Comparison of ENCODE assay signal across 14 cellular contexts in the genomic region with DNA sequence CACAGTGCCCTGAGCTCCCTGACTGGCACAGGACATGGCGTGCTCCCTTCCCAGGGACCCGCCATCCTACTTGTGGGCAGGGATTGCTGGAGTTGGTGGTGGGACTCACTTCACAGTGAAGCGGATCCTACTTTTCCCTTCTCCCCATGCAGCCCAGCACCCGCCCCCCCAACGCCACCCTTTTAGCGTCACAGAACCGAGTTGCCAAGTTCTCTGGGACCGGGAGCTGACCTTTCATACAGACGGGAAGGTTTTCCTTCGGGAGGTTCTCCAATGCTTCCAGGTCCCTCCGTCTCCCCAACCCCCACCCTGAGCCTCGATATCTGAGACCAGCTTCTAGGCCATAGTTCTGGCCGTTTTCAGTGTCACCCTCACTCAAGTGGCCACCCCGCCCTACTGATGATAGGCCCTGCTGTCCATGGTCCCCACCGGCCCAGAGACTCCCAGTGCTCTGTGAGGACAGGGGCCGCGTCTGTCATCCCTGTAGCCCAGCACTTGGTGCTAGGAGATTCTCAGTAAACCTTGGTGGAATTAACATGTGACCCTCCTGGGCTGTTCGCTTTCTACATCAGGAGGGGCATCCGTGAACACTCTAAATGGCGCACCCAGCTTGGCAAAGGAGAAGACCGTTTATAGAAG. TPM values are rescaled to one million over a fixed set of nuclear protein-coding genes. Genes with fewer than 3 reads are reported as not detected.
DNase-seq lines count a peak whose midpoint lies in the region; ATAC-seq, FAIRE-seq and TF ChIP-seq lines count a peak whose summit lies in the region.
"Had no signal": no experiment of that assay in that cellular context is flagged by ENCODE, and none has a peak within 500 bp of the region (broad histone marks: within the 10 kb centered on the region; RNA-seq: fewer than 3 reads in every experiment).

No MANE protein-coding gene starts in this region.

- H3K4me3 Mint-ChIP-seq in CD4-positive, alpha-beta memory T cell: peak overlapping the region; percentile 20 to 80 (median 58)
- peak overlapping the region; percentile 65 for H3K4me3 Mint-ChIP-seq in WTC11

- intact Hi-C loops in CD4-positive, alpha-beta memory T cell (cut with micrococcal nuclease): loop anchor here (5.0 kb wide), 1 partner anchor 371 kb away; the partner anchor contains the start of gene DNAJC27

- peaks cover 0 to 5% of the 10 kb centered on the region in 2 donors for H3K36me3 Mint-ChIP-seq in CD4-positive, alpha-beta memory T cell
- H3K36me3 Mint-ChIP-seq in WTC11: no peaks in the 10 kb centered on the region

- H3K9me3 ChIP-seq in A549: no peaks in the 10 kb centered on the region
- H3K9me3 ChIP-seq in CD4-positive, alpha-beta memory T cell (ENCODE audit: control insufficient read depth in 1 of 2, low read length in 2 of 2): no peaks in the 10 kb centered on the region
- H3K9me3 ChIP-seq in upper lobe of left lung: no peaks in the 10 kb centered on the region

- 92% methylated on average over 21 of the region's 21 CpGs for WGBS in A549 (ENCODE audit: missing lambda C conversion rate)
- WGBS in upper lobe of left lung, 2 donors: 90 to 93% methylated on average over 21 of the region's 21 CpGs

- CTCF ChIA-PET in A549 (lab: Yijun Ruan, JAX) (interaction anchor here (0.6 to 4.6 kb wide), 19 partner anchors 10 to 321 kb away, joined by 3 to 49 read pairs (median 5); no protein-coding TSS in a partner anchor), WTC11 (lab: Charles Lee) (interaction anchor here (1.0 to 3.1 kb wide), 9 partner anchors 18 to 215 kb away, joined by 3 to 24 read pairs (median 5); no protein-coding TSS in a partner anchor)
- CTCF ChIA-PET in CD4-positive, alpha-beta memory T cell (lab: Charles Lee; ENCODE audit: partially characterized antibody): interaction anchor here (0.7 to 2.1 kb wide), 12 partner anchors 10 to 70 kb away, joined by 3 to 16 read pairs (median 4); no protein-coding TSS in a partner anchor

- TF ChIP-seq POLR2A in A549 (IDR thresholded peaks at IDR 0.05; ENCODE audit: low read length) (no peak), upper lobe of left lung (IDR thresholded peaks at IDR 0.05) (no peak)

- peaks cover 18% of the 10 kb centered on the region for H3K4me1 ChIP-seq in A549
- H3K4me1 ChIP-seq in CD4-positive, alpha-beta memory T cell (ENCODE audit: insufficient read depth, low read length): peaks cover 27% of the 10 kb centered on the region
- H3K4me1 ChIP-seq in upper lobe of left lung: peaks cover 17 to 30% (median 23%) of the 10 kb centered on the region in 4 donors

- DNase-seq in A549 (ENCODE audit: low read depth in 1 of 2, low spot score in 1 of 2): no peak
- no peak for DNase-seq in CD4-positive, alpha-beta memory T cell
- no peak for DNase-seq in WTC11 (ENCODE audit: low spot score)
- DNase-seq in caudate nucleus (lab: John Stamatoyannopoulos, UW): no peak
- no peak for DNase-seq in upper lobe of left lung
- DNase-seq: GM23248; left colon; NK-92 treated with Interleukin-12 subunit alpha and Interleukin-12 subunit beta, amount 100 ng/mL, for 24 hours; SIG-M5 had no signal

- peak overlapping the region in 1 of 7 donors; percentile 76 for H3K27ac Mint-ChIP-seq in CD4-positive, alpha-beta memory T cell
- no peak overlapping the region for H3K27ac Mint-ChIP-seq in WTC11

- H3K27ac ChIP-seq in A549: no peak overlapping the region
- no peak overlapping the region for H3K27ac ChIP-seq in CD4-positive, alpha-beta memory T cell (ENCODE audit: low read depth, low read length)
- H3K27ac ChIP-seq in layer of hippocampus (ENCODE audit: low read depth, low read length): peak overlapping the region; percentile 95
- H3K27ac ChIP-seq in caudate nucleus (ENCODE audit: low read depth, low read length): no peak overlapping the region
- no peak overlapping the region for H3K27ac ChIP-seq in upper lobe of left lung
- H3K27ac ChIP-seq: epithelial cell of prostate, GM23248, HL-60 had no signal

- no peaks in the 10 kb centered on the region for H3K36me3 ChIP-seq in CD4-positive, alpha-beta memory T cell (ENCODE audit: insufficient read depth, low read length)
- no peaks in the 10 kb centered on the region for H3K36me3 ChIP-seq in upper lobe of left lung

- H3K4me2 ChIP-seq in A549: peak overlapping the region; percentile 90; the same call in 2 of the 3 replicates

- H3K27me3 Mint-ChIP-seq in CD4-positive, alpha-beta memory T cell: no peaks in the 10 kb centered on the region
- peaks cover 32% of the 10 kb centered on the region for H3K27me3 Mint-ChIP-seq in WTC11 (ENCODE audit: low read depth)

- TF ChIP-seq EP300 in A549 (IDR thresholded peaks at IDR 0.05): no peak
- TF ChIP-seq EP300 in upper lobe of left lung (IDR thresholded peaks at IDR 0.05): no peak

- H3K4me1 Mint-ChIP-seq in CD4-positive, alpha-beta memory T cell: peaks cover 7 to 29% (median 17%) of the 10 kb centered on the region in 4 donors
- H3K4me1 Mint-ChIP-seq in WTC11: peaks cover 23% of the 10 kb centered on the region

- no peak for TF ChIP-seq RAD21 in A549 (conservative IDR thresholded peaks at IDR 0.05 in 1 of 2, IDR thresholded peaks at IDR 0.05 in 1 of 2)

- no peak for FAIRE-seq in A549 (lab: Jason Lieb, UNC)

- no peaks in the 10 kb centered on the region for H3K9me3 Mint-ChIP-seq in CD4-positive, alpha-beta memory T cell
- no peaks in the 10 kb centered on the region for H3K9me3 Mint-ChIP-seq in WTC11

- POLR2A ChIA-PET in A549 (lab: Yijun Ruan, JAX) (interaction anchor here (0.6 kb wide), 1 partner anchor 27 kb away, joined by 5 read pairs; no protein-coding TSS in a partner anchor), WTC11 (lab: Charles Lee) (interaction anchor here (0.9 kb wide), 1 partner anchor 19 kb away, joined by 3 read pairs; no protein-coding TSS in a partner anchor)
- POLR2A ChIA-PET in CD4-positive, alpha-beta memory T cell (lab: Charles Lee; ENCODE audit: partially characterized antibody): interaction anchor here (0.6 to 2.8 kb wide), 10 partner anchors 9 to 70 kb away, joined by 3 to 19 read pairs (median 4); no protein-coding TSS in a partner anchor

- no peak for TF ChIP-seq CTCF in A549 (IDR thresholded peaks at IDR 0.05)
- no peak for TF ChIP-seq CTCF in WTC11 (IDR thresholded peaks at IDR 0.05)
- TF ChIP-seq CTCF in upper lobe of left lung (IDR thresholded peaks at IDR 0.05): no peak

- no peak for ATAC-seq in A549
- no peak for ATAC-seq in WTC11
- ATAC-seq in HG03354 (IDR thresholded peaks at IDR 0.05; ENCODE audit: poor library complexity, severe bottlenecking, unreplicated experiment): no peak
- ATAC-seq in HG02870 (IDR thresholded peaks at IDR 0.05; ENCODE audit: unreplicated experiment): no peak
- ATAC-seq in upper lobe of left lung (ENCODE audit: low FRiP score in 2 of 2): no peak

- H3K4me3 ChIP-seq in A549 (no peak overlapping the region), upper lobe of left lung (no peak overlapping the region)
- no peak overlapping the region for H3K4me3 ChIP-seq in CD4-positive, alpha-beta memory T cell (ENCODE audit: low read length in 2 of 2)

- no peaks in the 10 kb centered on the region for H3K27me3 ChIP-seq in CD4-positive, alpha-beta memory T cell (ENCODE audit: insufficient read depth, low read length)
- H3K27me3 ChIP-seq in layer of hippocampus (ENCODE audit: control insufficient read depth, insufficient read depth, low read length) (no peaks in the 10 kb centered on the region), upper lobe of left lung (no peaks in the 10 kb centered on the region)

TF ChIP-seq in WTC11, 78 proteins besides CTCF, POLR2A, EP300 and RAD21:
- no peak for TF ChIP-seq ZNF423 (CRISPR knock-in tag; IDR thresholded peaks at IDR 0.05)
- TF ChIP-seq IRF1 (CRISPR knock-in tag; IDR thresholded peaks at IDR 0.05): no peak
- TF ChIP-seq JUN (CRISPR knock-in tag; IDR thresholded peaks at IDR 0.05): no peak
- no peak for TF ChIP-seq NFYB (CRISPR knock-in tag; conservative IDR thresholded peaks at IDR 0.05; ENCODE audit: low read depth)
- no peak for TF ChIP-seq NR3C1 (CRISPR knock-in tag; conservative IDR thresholded peaks at IDR 0.05; ENCODE audit: low read depth)
- TF ChIP-seq, protein P1, sequence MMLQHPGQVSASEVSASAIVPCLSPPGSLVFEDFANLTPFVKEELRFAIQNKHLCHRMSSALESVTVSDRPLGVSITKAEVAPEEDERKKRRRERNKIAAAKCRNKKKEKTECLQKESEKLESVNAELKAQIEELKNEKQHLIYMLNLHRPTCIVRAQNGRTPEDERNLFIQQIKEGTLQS (CRISPR knock-in tag; conservative IDR thresholded peaks at IDR 0.05): no peak
- TF ChIP-seq NR2C2 (CRISPR knock-in tag; IDR thresholded peaks at IDR 0.05): no peak
- TF ChIP-seq JAZF1 (CRISPR knock-in tag; IDR thresholded peaks at IDR 0.05): no peak
- TF ChIP-seq ZNF232 (CRISPR knock-in tag; IDR thresholded peaks at IDR 0.05): no peak
- TF ChIP-seq, protein P2, sequence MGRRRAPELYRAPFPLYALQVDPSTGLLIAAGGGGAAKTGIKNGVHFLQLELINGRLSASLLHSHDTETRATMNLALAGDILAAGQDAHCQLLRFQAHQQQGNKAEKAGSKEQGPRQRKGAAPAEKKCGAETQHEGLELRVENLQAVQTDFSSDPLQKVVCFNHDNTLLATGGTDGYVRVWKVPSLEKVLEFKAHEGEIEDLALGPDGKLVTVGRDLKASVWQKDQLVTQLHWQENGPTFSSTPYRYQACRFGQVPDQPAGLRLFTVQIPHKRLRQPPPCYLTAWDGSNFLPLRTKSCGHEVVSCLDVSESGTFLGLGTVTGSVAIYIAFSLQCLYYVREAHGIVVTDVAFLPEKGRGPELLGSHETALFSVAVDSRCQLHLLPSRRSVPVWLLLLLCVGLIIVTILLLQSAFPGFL (CRISPR knock-in tag; IDR thresholded peaks at IDR 0.05; ENCODE audit: borderline replicate concordance): no peak
TF ChIP-seq in WTC11: peak in this region for 0.

RNA-seq across cellular contexts. Expression of gene DNMT3A, which starts 1.6 kb away (rescaled TPM):
- polyA plus RNA-seq in A549 (2011; rRNA removed): 4.4 and 5.7 TPM in 2 replicates
- 2.3 and 4.0 TPM in 2 replicates for polyA plus RNA-seq in A549 (2012; cell fraction: cytosol; rRNA removed)
- 8.3 and 13.3 TPM in 2 replicates for polyA plus RNA-seq in A549 (2012; cell fraction: nucleus; rRNA removed)
- polyA plus RNA-seq in A549 (2017; fragmentation: RNase III; extraction: RNeasy Plus Mini Kit Qiagen cat#74134 plus additional on column Dnase treatment): 8.1 to 12.2 TPM (median 11.9 TPM) in 3 replicates
- polyA minus RNA-seq in A549 (2011; rRNA and poly(A)+ RNA removed): 16.5 and 23.3 TPM in 2 replicates
- 10 to 100 TPM; 62.2 to 71.6 TPM for total RNA-seq in CD4-positive, alpha-beta memory T cell
- 10 to 100 TPM in 1 of 2 donors, 1 to 10 TPM in 1; 7.5 to 14.6 TPM for polyA plus RNA-seq in CD4-positive, alpha-beta memory T cell
- total RNA-seq in WTC11 (2021): 154 to 162 TPM (median 154 TPM) in 3 replicates
- total RNA-seq in upper lobe of left lung: 10 to 100 TPM in 5 of 6 donors, 1 to 10 TPM in 1; 7.8 to 49.2 (median 30.4) TPM
